Comparison of ENCODE assay signal across 21 cellular contexts in the genomic region with DNA sequence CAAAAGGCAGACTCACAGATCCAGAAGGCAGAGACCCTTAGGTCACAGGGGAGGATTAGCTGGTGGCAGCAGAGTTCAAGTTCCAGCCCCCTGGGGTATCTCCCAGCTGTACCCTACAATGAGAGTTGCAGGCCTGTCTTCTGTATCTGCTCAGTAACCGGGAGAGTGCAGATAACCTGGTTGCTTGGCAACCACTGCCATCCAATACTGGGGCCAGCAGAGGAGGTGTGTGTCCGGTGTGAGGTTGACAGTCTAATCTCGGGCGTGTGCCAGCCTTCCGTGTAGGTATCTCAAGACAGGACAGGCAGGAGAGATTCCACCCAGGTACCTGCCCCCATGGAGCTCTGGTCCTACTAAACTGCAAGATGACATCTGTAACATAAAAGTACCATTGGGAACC. TPM values are rescaled to one million over a fixed set of nuclear protein-coding genes. Genes with fewer than 3 reads are reported as not detected.
DNase-seq lines count a peak whose midpoint lies in the region; ATAC-seq, FAIRE-seq and TF ChIP-seq lines count a peak whose summit lies in the region.
"Had no signal": no experiment of that assay in that cellular context is flagged by ENCODE, and none has a peak within 500 bp of the region (broad histone marks: within the 10 kb centered on the region; RNA-seq: fewer than 3 reads in every experiment).

No MANE protein-coding gene starts in this region.

- H3K9me3 ChIP-seq in right cardiac atrium (ENCODE audit: control insufficient read depth, low read length) (no peaks in the 10 kb centered on the region), small intestine (ENCODE audit: control insufficient read depth, low read depth) (no peaks in the 10 kb centered on the region), esophagus muscularis mucosa (no peaks in the 10 kb centered on the region), osteoblast (ENCODE audit: low read depth, low read length) (no peaks in the 10 kb centered on the region)
- H3K9me3 ChIP-seq: colonic mucosa, SJSA1 had no signal

- peak; percentile 32; the same call in 1 of the 2 replicates for ATAC-seq in WTC11
- ATAC-seq in right cardiac atrium = peak; percentile 37 to 55
- no peak for ATAC-seq in HG02610 (IDR thresholded peaks at IDR 0.05; ENCODE audit: unreplicated experiment)
- ATAC-seq: activated CD8-positive, alpha-beta T cell treated with anti-CD3 and anti-CD28 coated beads for 36 hours; activated naive CD4-positive, alpha-beta T cell treated with anti-CD3 and anti-CD28 coated beads, Interleukin-2, amount 50 U/mL, for 72 hours had no signal

- peaks cover 10% of the 10 kb centered on the region for H3K9me3 Mint-ChIP-seq in WTC11

- FAIRE-seq in small intestine (lab: Jason Lieb, UNC) = no peak
- FAIRE-seq: astrocyte, kidney had no signal

- H3K27me3 Mint-ChIP-seq in WTC11 (ENCODE audit: low read depth) = no peaks in the 10 kb centered on the region
- H3K27me3 Mint-ChIP-seq: activated CD8-positive, alpha-beta T cell treated with anti-CD3 and anti-CD28 coated beads for 36 hours; CD4-positive, alpha-beta memory T cell had no signal

- no peaks in the 10 kb centered on the region for H3K27me3 ChIP-seq in right cardiac atrium (ENCODE audit: control insufficient read depth, insufficient read depth)
- H3K27me3 ChIP-seq in small intestine (ENCODE audit: control insufficient read depth in 2 of 2, insufficient read depth in 2 of 2, low read length in 2 of 2) = no peaks in the 10 kb centered on the region
- H3K27me3 ChIP-seq in esophagus muscularis mucosa = no peaks in the 10 kb centered on the region
- no peaks in the 10 kb centered on the region for H3K27me3 ChIP-seq in osteoblast (ENCODE audit: insufficient read depth, low read length)
- H3K27me3 ChIP-seq: colonic mucosa, hepatocyte, SJSA1 had no signal

- H3K4me2 ChIP-seq in osteoblast (ENCODE audit: insufficient read depth, low read length) = no peak overlapping the region
- H3K4me2 ChIP-seq: hepatocyte, PC-9 had no signal

- TF ChIP-seq POLR2A in esophagus muscularis mucosa (IDR thresholded peaks at IDR 0.05; ENCODE audit: low read depth) = no peak

- TF ChIP-seq CTCF in WTC11 (IDR thresholded peaks at IDR 0.05) = no peak
- TF ChIP-seq CTCF in esophagus muscularis mucosa (IDR thresholded peaks at IDR 0.05) = no peak
- TF ChIP-seq CTCF in osteoblast (IDR thresholded peaks at IDR 0.05; ENCODE audit: extremely low read depth, low read depth, low read length) = no peak

- intact Hi-C loops in right cardiac atrium (cut with DNase I) (no loop called here), esophagus muscularis mucosa (cut with DNase I) (no loop called here)

- no peak overlapping the region for H3K4me3 Mint-ChIP-seq in WTC11
- H3K4me3 Mint-ChIP-seq: activated CD8-positive, alpha-beta T cell treated with anti-CD3 and anti-CD28 coated beads for 36 hours; CD4-positive, alpha-beta memory T cell had no signal

- no peak overlapping the region for H2AFZ ChIP-seq in osteoblast (ENCODE audit: low read length)
- H2AFZ ChIP-seq: hepatocyte, PC-9 had no signal

- no peak for TF ChIP-seq EP300 in esophagus muscularis mucosa (IDR thresholded peaks at IDR 0.05)

- WGBS in right cardiac atrium = 64% methylated on average over 5 of the region's 5 CpGs
- WGBS in small intestine, 3 donors = 28 to 67% (median 46%) methylated on average over 5 of the region's 5 CpGs
- WGBS in esophagus muscularis mucosa = 95% methylated on average over 5 of the region's 5 CpGs

- H3K4me3 ChIP-seq in right cardiac atrium (ENCODE audit: low read length) = no peak overlapping the region
- H3K4me3 ChIP-seq in small intestine (ENCODE audit: low read depth in 1 of 2, low read length in 2 of 2) = no peak overlapping the region
- H3K4me3 ChIP-seq in esophagus muscularis mucosa = no peak overlapping the region
- no peak overlapping the region for H3K4me3 ChIP-seq in osteoblast (ENCODE audit: insufficient read depth, low read length)
- H3K4me3 ChIP-seq: colonic mucosa, hepatocyte, PC-9, SJSA1 had no signal

- peaks cover 8% of the 10 kb centered on the region for H3K36me3 Mint-ChIP-seq in WTC11
- H3K36me3 Mint-ChIP-seq: CD4-positive, alpha-beta memory T cell had no signal

- POLR2A ChIA-PET in WTC11 (lab: Charles Lee) = no interaction called here

- H3K36me3 ChIP-seq in small intestine (ENCODE audit: control insufficient read depth in 2 of 2, insufficient read depth in 2 of 2, low read length in 2 of 2) = no peaks in the 10 kb centered on the region
- no peaks in the 10 kb centered on the region for H3K36me3 ChIP-seq in esophagus muscularis mucosa
- no peaks in the 10 kb centered on the region for H3K36me3 ChIP-seq in osteoblast (ENCODE audit: insufficient read depth, low read length)
- H3K36me3 ChIP-seq: colonic mucosa, SJSA1 had no signal

- CTCF ChIA-PET in WTC11 (lab: Charles Lee) = interaction anchor here (1.2 to 1.4 kb wide), 2 partner anchors 44 to 190 kb away, joined by 4 to 5 read pairs; partner anchors contain the start of gene SIRT5

- no peaks in the 10 kb centered on the region for H3K79me2 ChIP-seq in osteoblast (ENCODE audit: insufficient read depth, low read length)
- H3K79me2 ChIP-seq: hepatocyte had no signal

- H3K4me1 Mint-ChIP-seq in WTC11 = peaks cover 22% of the 10 kb centered on the region

- H3K27ac ChIP-seq in right cardiac atrium (ENCODE audit: low read length) (no peak overlapping the region), small intestine (ENCODE audit: low read depth in 1 of 2, low read length in 1 of 2) (no peak overlapping the region), esophagus muscularis mucosa (replicated peaks in 1 of 4) (peak overlapping the region in 1 of 4 donors; percentile 61), osteoblast (ENCODE audit: low read depth, low read length) (no peak overlapping the region)
- H3K27ac ChIP-seq: colonic mucosa, hepatocyte, PC-9, SJSA1 had no signal

- peak; percentile 18 for DNase-seq in activated CD8-positive, alpha-beta memory T cell treated with anti-CD3 and anti-CD28 coated beads, Interleukin-2, amount 50 U/mL, for 48 hours
- no peak for DNase-seq in activated CD8-positive, alpha-beta memory T cell treated with anti-CD3 and anti-CD28 coated beads, Interleukin-2, amount 50 U/mL, for 4 hours
- DNase-seq in WTC11 (ENCODE audit: low spot score) (no peak), right cardiac atrium (no peak), small intestine (peak; percentile 54), esophagus muscularis mucosa (ENCODE audit: extremely low spot score) (no peak), osteoblast (ENCODE audit: insufficient read length, low spot score, missing footprints) (no peak)
- DNase-seq: activated CD8-positive, alpha-beta T cell treated with anti-CD3 and anti-CD28 coated beads for 36 hours; CD4-positive, alpha-beta memory T cell; colonic mucosa; DMS79; kidney; MM.1S; NCI-H2029; NCI-H526 treated with DMSO at 0.1 percent for 48 hours; PC-9 had no signal

- H3K27ac Mint-ChIP-seq in WTC11 = no peak overlapping the region
- H3K27ac Mint-ChIP-seq: activated CD8-positive, alpha-beta T cell treated with anti-CD3 and anti-CD28 coated beads for 36 hours; activated naive CD4-positive, alpha-beta T cell treated with anti-CD3 and anti-CD28 coated beads, Interleukin-2, amount 50 U/mL, for 72 hours had no signal

- H3K4me1 ChIP-seq in right cardiac atrium (ENCODE audit: control insufficient read depth, insufficient read depth, low read length) (peaks cover 10% of the 10 kb centered on the region), small intestine (ENCODE audit: control insufficient read depth in 2 of 2, insufficient read depth in 1 of 2, low read depth in 1 of 2, low read length in 1 of 2) (peaks cover 0 to 8% of the 10 kb centered on the region in 2 donors), esophagus muscularis mucosa (peaks cover 24 to 50% (median 28%) of the 10 kb centered on the region in 4 donors), osteoblast (ENCODE audit: insufficient read depth, low read length) (no peaks in the 10 kb centered on the region)

- no peaks in the 10 kb centered on the region for H4K20me1 ChIP-seq in osteoblast (ENCODE audit: insufficient read depth, low read length)

TF ChIP-seq in WTC11, 78 proteins besides CTCF, POLR2A, EP300 and RAD21 (continues in another document):
- TF ChIP-seq TEAD4 (CRISPR knock-in tag; IDR thresholded peaks at IDR 0.05) (no peak), NR2C2 (CRISPR knock-in tag; IDR thresholded peaks at IDR 0.05) (no peak), TCF7 (CRISPR knock-in tag; IDR thresholded peaks at IDR 0.05; ENCODE audit: low read depth) (no peak), TEAD1 (CRISPR knock-in tag; IDR thresholded peaks at IDR 0.05) (no peak), NFE2L1 (CRISPR knock-in tag; IDR thresholded peaks at IDR 0.05) (no peak)
- TF ChIP-seq, protein P1, sequence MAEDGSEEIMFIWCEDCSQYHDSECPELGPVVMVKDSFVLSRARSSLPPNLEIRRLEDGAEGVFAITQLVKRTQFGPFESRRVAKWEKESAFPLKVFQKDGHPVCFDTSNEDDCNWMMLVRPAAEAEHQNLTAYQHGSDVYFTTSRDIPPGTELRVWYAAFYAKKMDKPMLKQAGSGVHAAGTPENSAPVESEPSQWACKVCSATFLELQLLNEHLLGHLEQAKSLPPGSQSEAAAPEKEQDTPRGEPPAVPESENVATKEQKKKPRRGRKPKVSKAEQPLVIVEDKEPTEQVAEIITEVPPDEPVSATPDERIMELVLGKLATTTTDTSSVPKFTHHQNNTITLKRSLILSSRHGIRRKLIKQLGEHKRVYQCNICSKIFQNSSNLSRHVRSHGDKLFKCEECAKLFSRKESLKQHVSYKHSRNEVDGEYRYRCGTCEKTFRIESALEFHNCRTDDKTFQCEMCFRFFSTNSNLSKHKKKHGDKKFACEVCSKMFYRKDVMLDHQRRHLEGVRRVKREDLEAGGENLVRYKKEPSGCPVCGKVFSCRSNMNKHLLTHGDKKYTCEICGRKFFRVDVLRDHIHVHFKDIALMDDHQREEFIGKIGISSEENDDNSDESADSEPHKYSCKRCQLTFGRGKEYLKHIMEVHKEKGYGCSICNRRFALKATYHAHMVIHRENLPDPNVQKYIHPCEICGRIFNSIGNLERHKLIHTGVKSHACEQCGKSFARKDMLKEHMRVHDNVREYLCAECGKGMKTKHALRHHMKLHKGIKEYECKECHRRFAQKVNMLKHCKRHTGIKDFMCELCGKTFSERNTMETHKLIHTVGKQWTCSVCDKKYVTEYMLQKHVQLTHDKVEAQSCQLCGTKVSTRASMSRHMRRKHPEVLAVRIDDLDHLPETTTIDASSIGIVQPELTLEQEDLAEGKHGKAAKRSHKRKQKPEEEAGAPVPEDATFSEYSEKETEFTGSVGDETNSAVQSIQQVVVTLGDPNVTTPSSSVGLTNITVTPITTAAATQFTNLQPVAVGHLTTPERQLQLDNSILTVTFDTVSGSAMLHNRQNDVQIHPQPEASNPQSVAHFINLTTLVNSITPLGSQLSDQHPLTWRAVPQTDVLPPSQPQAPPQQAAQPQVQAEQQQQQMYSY (CRISPR knock-in tag; IDR thresholded peaks at IDR 0.05) = no peak

RNA-seq across cellular contexts. Expression of gene TBC1D7, which starts 56.6 kb away (rescaled TPM):
- total RNA-seq in WTC11 (2021) (44.9 to 47.6 TPM (median 45.3 TPM) in 3 replicates), right cardiac atrium (10 to 100 TPM; 21.0 to 41.8 (median 24.2) TPM), esophagus muscularis mucosa (10 to 100 TPM in 1 of 4 donors, 1 to 10 TPM in 3; 5.5 to 12.5 (median 8.4) TPM), osteoblast (18.8 and 25.3 TPM in 2 replicates)
- polyA plus RNA-seq in right cardiac atrium (31.8 TPM), small intestine (10 to 100 TPM; 10.7 to 23.5 (median 13.2) TPM)

Comparison
In these comparisons a context has a peak if more than half of its experiments do, and no peak if none do; other contexts are left out.
1. DNase-seq: peak in activated CD8-positive, alpha-beta memory T cell treated with anti-CD3 and anti-CD28 coated beads, Interleukin-2, amount 50 U/mL, for 48 hours (single experiment) and small intestine (single experiment); none in activated CD8-positive, alpha-beta memory T cell treated with anti-CD3 and anti-CD28 coated beads, Interleukin-2, amount 50 U/mL, for 4 hours (single experiment), WTC11 (single experiment), right cardiac atrium (0 of 3), esophagus muscularis mucosa (single experiment) and osteoblast (single experiment).